Comparison of ENCODE assay signal across 10 cellular contexts in the genomic region with DNA sequence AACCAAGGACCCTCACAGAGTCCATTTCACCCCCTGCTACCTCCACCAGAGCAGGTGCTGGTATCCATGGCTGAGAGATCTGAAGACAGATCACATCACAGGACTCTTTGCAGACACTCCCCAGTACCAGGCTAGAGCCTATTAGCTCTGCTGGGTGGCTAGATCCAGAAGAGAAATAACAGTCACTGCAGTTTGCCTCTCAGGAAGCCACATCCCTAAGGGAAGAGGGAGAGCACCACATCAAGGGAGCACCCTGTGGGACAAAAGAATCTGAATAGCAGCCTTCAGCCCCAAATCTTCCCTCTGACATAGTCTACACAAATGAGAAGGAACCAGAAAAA. TPM values are rescaled to one million over a fixed set of nuclear protein-coding genes. Genes with fewer than 3 reads are reported as not detected.
DNase-seq lines count a peak whose midpoint lies in the region; ATAC-seq, FAIRE-seq and TF ChIP-seq lines count a peak whose summit lies in the region.
"Not testable (repeated sequence)": the region's sequence is repeated elsewhere in the genome, so short reads cannot be mapped to it uniquely, and the experiment has no call there.
"Had no signal": no experiment of that assay in that cellular context is flagged by ENCODE, and none has a peak within 500 bp of the region (broad histone marks: within the 10 kb centered on the region; RNA-seq: fewer than 3 reads in every experiment).

No MANE protein-coding gene starts in this region.

- H3K4me1 ChIP-seq in A673 (ENCODE audit: insufficient read depth, low read length, poor library complexity, severe bottlenecking) (peaks cover 10% of the 10 kb centered on the region), GM23338 (ENCODE audit: insufficient read depth) (peaks cover 30% of the 10 kb centered on the region), HUES48 (ENCODE audit: control insufficient read depth, insufficient read depth, low read length) (peaks cover 22% of the 10 kb centered on the region), Panc1 (ENCODE audit: control insufficient read depth, insufficient read depth, low read length) (peaks cover 17% of the 10 kb centered on the region), HepG2 (ENCODE audit: insufficient read depth, low read length) (peaks cover 29% of the 10 kb centered on the region), vagina (peaks cover 22% of the 10 kb centered on the region)
- H3K4me1 ChIP-seq in ectodermal cell (ENCODE audit: control insufficient read depth, insufficient read depth, low read length), result not testable (repeated sequence)

- TF ChIP-seq CTCF in A673 (conservative IDR thresholded peaks at IDR 0.05; ENCODE audit: low read depth, low read length); GM23338 (conservative IDR thresholded peaks at IDR 0.05; ENCODE audit: low read depth in 2 of 2); Panc1 (IDR thresholded peaks at IDR 0.05); HepG2 (CRISPR knock-in tag; IDR thresholded peaks at IDR 0.05); osteocyte (IDR thresholded peaks at IDR 0.05); vagina (IDR thresholded peaks at IDR 0.05): not testable (repeated sequence)

- not testable (repeated sequence) for TF ChIP-seq POLR2A in HepG2 (IDR thresholded peaks at IDR 0.05; ENCODE audit: insufficient read depth in 1 of 2, low read depth in 2 of 2, low read length in 2 of 2); vagina (IDR thresholded peaks at IDR 0.05)

- H3K36me3 Mint-ChIP-seq in GM23338 (ENCODE audit: low read depth) (peaks cover 20% of the 10 kb centered on the region; the same call in 2 of the 3 replicates), osteocyte (ENCODE audit: unreplicated experiment) (peaks cover 30% of the 10 kb centered on the region)

- not testable (repeated sequence) for H2AFZ ChIP-seq in GM23338; HepG2 (ENCODE audit: low read length)

- H4K20me1 ChIP-seq in GM23338 (replicated peaks; ENCODE audit: insufficient read depth); HepG2 (ENCODE audit: insufficient read depth, low read length): not testable (repeated sequence)

- POLR2A ChIA-PET in A673 (lab: Charles Lee; ENCODE audit: low non-redundant PET) (interaction anchor here (0.7 kb wide), 1 partner anchor 24 kb away, joined by 19 read pairs; no protein-coding TSS in a partner anchor), Panc1 (lab: Charles Lee) (interaction anchor here (0.6 kb wide), 3 partner anchors 366 to 1268 kb away, joined by 3 to 9 read pairs (median 9); no protein-coding TSS in a partner anchor), HepG2 (lab: Yijun Ruan, JAX) (interaction anchor here (0.6 kb wide), 1 partner anchor 864 kb away, joined by 3 read pairs; no protein-coding TSS in a partner anchor)

- H3K79me2 ChIP-seq in GM23338 (replicated peaks; ENCODE audit: insufficient read depth) (peaks cover 83% of the 10 kb centered on the region), HepG2 (ENCODE audit: insufficient read depth, low read length) (peaks cover 10% of the 10 kb centered on the region)

- not testable (repeated sequence) for H3K9me2 ChIP-seq in GM23338 (ENCODE audit: insufficient read depth)

- H3F3A ChIP-seq in GM23338 (replicated peaks; ENCODE audit: low read depth), result not testable (repeated sequence)

- H3K36me3 ChIP-seq in A673 (ENCODE audit: insufficient read depth, low read length, poor library complexity, severe bottlenecking); GM23338 (ENCODE audit: insufficient read depth); HUES48 (ENCODE audit: control insufficient read depth, insufficient read depth, low read length); Panc1 (ENCODE audit: control insufficient read depth, insufficient read depth, low read length); ectodermal cell (ENCODE audit: control insufficient read depth, insufficient read depth, low read length); HepG2 (replicated peaks in 1 of 2; ENCODE audit: control insufficient read depth in 1 of 2, insufficient read depth in 2 of 2, low read length in 2 of 2); vagina: not testable (repeated sequence)

- H3K27me3 Mint-ChIP-seq in GM23338 (ENCODE audit: insufficient read depth, low read depth, poor library complexity); osteocyte (ENCODE audit: unreplicated experiment): not testable (repeated sequence)

- H3K27ac Mint-ChIP-seq in GM23338, result peak overlapping the region; percentile 45
- peak overlapping the region; percentile 96 for H3K27ac Mint-ChIP-seq in osteocyte (ENCODE audit: unreplicated experiment)

- DNase-seq in A673 (ENCODE audit: low spot score), result peak; percentile 15
- not testable (repeated sequence) for DNase-seq in GM23338 (ENCODE audit: low spot score); Panc1 (ENCODE audit: low read depth, low spot score); HepG2 (ENCODE audit: low spot score); osteocyte (ENCODE audit: extremely low spot score, unreplicated experiment); vagina (ENCODE audit: extremely low spot score in 2 of 2)

- in situ Hi-C loops in Panc1 (cut with HindIII; ENCODE audit: low pct_unique_long_range_greater_than_20kb, low sequenced_read_pairs); HepG2 (cut with HindIII; ENCODE audit: extremely low pct_ligation_motif_present, low pct_unique_long_range_greater_than_20kb): not testable (repeated sequence)

- BruUV-seq in A673 (replicated peaks; lab: Mats Ljungman, UMichigan); Panc1 (replicated peaks; lab: Mats Ljungman, UMichigan); HepG2 (replicated peaks; lab: Mats Ljungman, UMichigan): not testable (repeated sequence)

- ATAC-seq in GM23338 (peak; percentile 32; the same call in 2 of the 3 replicates), Panc1 (0 out of 2 replicates have a peak, but pooled peaks have one; percentile 23), HepG2 (peak; percentile 28; the same call in 1 of the 3 replicates)

- H3K9me3 Mint-ChIP-seq in GM23338, result peaks cover 17% of the 10 kb centered on the region
- peaks cover 34% of the 10 kb centered on the region for H3K9me3 Mint-ChIP-seq in osteocyte (ENCODE audit: unreplicated experiment)

- not testable (repeated sequence) for H3K27me3 ChIP-seq in A673 (replicated peaks; ENCODE audit: insufficient read depth, low read depth, low read length, poor library complexity); GM23338 (ENCODE audit: insufficient read depth); HUES48 (ENCODE audit: control insufficient read depth, insufficient read depth, low read length); Panc1 (ENCODE audit: control insufficient read depth, insufficient read depth, low read length); ectodermal cell (ENCODE audit: control insufficient read depth, insufficient read depth, low read length, poor library complexity, severe bottlenecking); HepG2 (ENCODE audit: control insufficient read depth in 1 of 2, insufficient read depth in 2 of 2, low read length in 2 of 2); vagina

- not testable (repeated sequence) for H3K4me3 Mint-ChIP-seq in GM23338
- H3K4me3 Mint-ChIP-seq in osteocyte (ENCODE audit: unreplicated experiment), result peak overlapping the region; percentile 67

- peak overlapping the region; percentile 22 for H3K4me2 ChIP-seq in GM23338
- H3K4me2 ChIP-seq in HepG2 (ENCODE audit: low read depth, low read length), result not testable (repeated sequence)

- not testable (repeated sequence) for TF ChIP-seq RAD21 in HepG2 (CRISPR knock-in tag; IDR thresholded peaks at IDR 0.05)

- H3K9ac ChIP-seq in HUES48 (ENCODE audit: low read depth, low read length); HepG2 (ENCODE audit: insufficient read depth, low read depth, low read length): not testable (repeated sequence)

- H3K9me3 ChIP-seq in A673 (ENCODE audit: low read depth, low read length, poor library complexity, severe bottlenecking); HUES48 (ENCODE audit: control insufficient read depth, insufficient read depth, low read length); Panc1 (ENCODE audit: control insufficient read depth, insufficient read depth, low read depth, low read length); ectodermal cell (ENCODE audit: control insufficient read depth, low read length); HepG2 (ENCODE audit: low read length); vagina: not testable (repeated sequence)

- not testable (repeated sequence) for FAIRE-seq in HepG2 (lab: Jason Lieb, UNC)

- TF ChIP-seq EP300 in HepG2 (IDR thresholded peaks at IDR 0.05; ENCODE audit: low read depth in 2 of 2, low read length in 2 of 2); HepG2 (CRISPR knock-in tag; IDR thresholded peaks at IDR 0.05; ENCODE audit: borderline replicate concordance): not testable (repeated sequence)

- H3K4me1 Mint-ChIP-seq in GM23338 (peaks cover 17% of the 10 kb centered on the region), osteocyte (ENCODE audit: unreplicated experiment) (peaks cover 33% of the 10 kb centered on the region)

- H3K4me3 ChIP-seq in A673 (ENCODE audit: low read depth, low read length, poor library complexity, severe bottlenecking); GM23338; HUES48 (ENCODE audit: low read depth, low read length); Panc1 (ENCODE audit: low read depth in 2 of 2, low read length in 2 of 2); ectodermal cell (ENCODE audit: insufficient read depth, low read depth, low read length); HepG2 (replicated peaks in 1 of 3; ENCODE audit: insufficient read depth in 1 of 3, low read depth in 2 of 3, low read length in 3 of 3); vagina: not testable (repeated sequence)

- intact Hi-C loops in A673 (cut with micrococcal nuclease; ENCODE audit: unreplicated experiment); Panc1 (cut with micrococcal nuclease; ENCODE audit: unreplicated experiment); HepG2 (cut with micrococcal nuclease; ENCODE audit: unreplicated experiment); vagina (cut with DNase I): not testable (repeated sequence)

- CTCF ChIA-PET in A673 (lab: Charles Lee); Panc1 (lab: Charles Lee); HepG2 (lab: Yijun Ruan, JAX; ENCODE audit: low intra/inter-chr PET ratio, low total read pairs): not testable (repeated sequence)

- not testable (repeated sequence) for H3K27ac ChIP-seq in A673 (ENCODE audit: low read depth, low read length, poor library complexity, severe bottlenecking); Panc1 (ENCODE audit: low read length); HepG2 (ENCODE audit: extremely low read length, insufficient read depth, low read length)
- H3K27ac ChIP-seq in GM23338 (ENCODE audit: low read depth) (peak overlapping the region; percentile 72; the same call in 1 of the 2 replicates), HUES48 (ENCODE audit: low read depth, low read length) (peak overlapping the region; percentile 45), ectodermal cell (ENCODE audit: insufficient read depth, low read depth, low read length, poor library complexity, severe bottlenecking) (peak overlapping the region; percentile 38), vagina (peak overlapping the region; percentile 82)

RNA-seq across cellular contexts. Expression of a gene that starts 30.7 kb away (rescaled TPM):
- total RNA-seq in A673 (2021) (16.5 and 21.2 TPM in 2 replicates), Panc1 (2021; ENCODE audit: unreplicated experiment) (41.5 TPM), HepG2 (2016; rRNA removed; fragmentation: Illumina TruSeq; extraction: Trizol) (52.5 and 70.7 TPM in 2 replicates), osteocyte (17.3 and 20.9 TPM in 2 replicates), vagina (16.7 TPM)
- total RNA-seq in GM23338 (2014; rRNA removed; shearing (Covaris generic)), result 30.4 and 31.1 TPM in 2 replicates
- polyA plus RNA-seq in GM23338 (2016; fragmentation: Nextera tagmentation; extraction: Ambion mirVana) (45.5 and 48.7 TPM in 2 replicates), HepG2 (2011; rRNA removed) (20.1 and 28.7 TPM in 2 replicates)
- 19.9 TPM for polyA plus RNA-seq in Panc1 (2012; ENCODE audit: insufficient read length)
- polyA plus RNA-seq in ectodermal cell (2013, experiment 1 of 4), result 36.2 TPM
- 34.0 TPM for polyA plus RNA-seq in ectodermal cell (2013, experiment 2 of 4)
- polyA plus RNA-seq in ectodermal cell (2013, experiment 3 of 4), result 33.3 TPM
- polyA plus RNA-seq in ectodermal cell (2013, experiment 4 of 4), result 36.4 TPM
- 25.2 and 26.8 TPM in 2 replicates for total RNA-seq in HepG2 (2016; cell fraction: cytosol; rRNA removed; fragmentation: Illumina TruSeq; extraction: Trizol; ENCODE audit: low read depth)
- total RNA-seq in HepG2 (2016; cell fraction: insoluble cytoplasmic fraction; rRNA removed; fragmentation: Illumina TruSeq; extraction: Trizol), result 52.8 and 69.9 TPM in 2 replicates
- total RNA-seq in HepG2 (2016; cell fraction: membrane; rRNA removed; fragmentation: Illumina TruSeq; extraction: Trizol), result 46.9 and 48.3 TPM in 2 replicates
- total RNA-seq in HepG2 (2016; cell fraction: nucleus; rRNA removed; fragmentation: Illumina TruSeq; extraction: Trizol), result 26.3 and 28.6 TPM in 2 replicates
- polyA plus RNA-seq in HepG2 (2011; cell fraction: cytosol; rRNA removed), result 10.2 and 15.7 TPM in 2 replicates
- 7.6 and 12.3 TPM in 2 replicates for polyA plus RNA-seq in HepG2 (2011; cell fraction: nucleus; rRNA removed)
- polyA plus RNA-seq in HepG2 (2012), result 29.6 and 38.6 TPM in 2 replicates
- polyA plus RNA-seq in HepG2 (2016; cell fraction: cytosol; fragmentation: Illumina TruSeq; extraction: Trizol; ENCODE audit: low read depth), result 26.9 and 35.4 TPM in 2 replicates
- 89.5 and 100 TPM in 2 replicates for polyA plus RNA-seq in HepG2 (2016; cell fraction: insoluble cytoplasmic fraction; fragmentation: Illumina TruSeq; extraction: Trizol; ENCODE audit: low read depth)
- 41.3 and 43.4 TPM in 2 replicates for polyA plus RNA-seq in HepG2 (2016; cell fraction: membrane; fragmentation: Illumina TruSeq; extraction: Trizol; ENCODE audit: low read depth)
- 57.8 and 58.2 TPM in 2 replicates for polyA plus RNA-seq in HepG2 (2016; cell fraction: nucleus; fragmentation: Illumina TruSeq; extraction: Trizol; ENCODE audit: insufficient read depth, low read depth)
- 3.6 and 4.8 TPM in 2 replicates for polyA minus RNA-seq in HepG2 (2011; rRNA and poly(A)+ RNA removed; ENCODE audit: low replicate concordance)
- 9.1 and 10.1 TPM in 2 replicates for polyA minus RNA-seq in HepG2 (2011; cell fraction: cytosol; rRNA and poly(A)+ RNA removed)
- 15.5 and 19.0 TPM in 2 replicates for polyA minus RNA-seq in HepG2 (2011; cell fraction: nucleus; rRNA and poly(A)+ RNA removed)

RNA-seq across cellular contexts. Expression of a gene that starts 37.5 kb away (rescaled TPM):
- total RNA-seq in A673 (2021), result not detected in 2 replicates
- 3.4 and 8.2 TPM in 2 replicates for total RNA-seq in GM23338 (2014; rRNA removed; shearing (Covaris generic))
- 2.1 and 2.9 TPM in 2 replicates for polyA plus RNA-seq in GM23338 (2016; fragmentation: Nextera tagmentation; extraction: Ambion mirVana)
- not detected for total RNA-seq in Panc1 (2021; ENCODE audit: unreplicated experiment)
- 0.85 TPM for polyA plus RNA-seq in Panc1 (2012; ENCODE audit: insufficient read length)
- not detected for polyA plus RNA-seq in ectodermal cell (2013, experiment 1 of 4)
- not detected for polyA plus RNA-seq in ectodermal cell (2013, experiment 2 of 4)
- not detected for polyA plus RNA-seq in ectodermal cell (2013, experiment 3 of 4)
- not detected for polyA plus RNA-seq in ectodermal cell (2013, experiment 4 of 4)
- 0.69 and 1.2 TPM in 2 replicates for total RNA-seq in HepG2 (2016; rRNA removed; fragmentation: Illumina TruSeq; extraction: Trizol)
- total RNA-seq in HepG2 (2016; cell fraction: cytosol; rRNA removed; fragmentation: Illumina TruSeq; extraction: Trizol; ENCODE audit: low read depth), result 0.26 and 0.40 TPM in 2 replicates
- total RNA-seq in HepG2 (2016; cell fraction: insoluble cytoplasmic fraction; rRNA removed; fragmentation: Illumina TruSeq; extraction: Trizol), result 0.86 and 2.7 TPM in 2 replicates
- total RNA-seq in HepG2 (2016; cell fraction: membrane; rRNA removed; fragmentation: Illumina TruSeq; extraction: Trizol), result 0.34 TPM in 1 of 2 replicates, not detected in the other
- 1.6 and 2.3 TPM in 2 replicates for total RNA-seq in HepG2 (2016; cell fraction: nucleus; rRNA removed; fragmentation: Illumina TruSeq; extraction: Trizol)
- polyA plus RNA-seq in HepG2 (2011; rRNA removed), result 8.8 and 11.5 TPM in 2 replicates
- 5.2 and 9.5 TPM in 2 replicates for polyA plus RNA-seq in HepG2 (2011; cell fraction: cytosol; rRNA removed)
- polyA plus RNA-seq in HepG2 (2011; cell fraction: nucleus; rRNA removed), result 37.6 and 43.4 TPM in 2 replicates
- 2.9 and 3.0 TPM in 2 replicates for polyA plus RNA-seq in HepG2 (2012)
- not detected in 2 replicates for polyA plus RNA-seq in HepG2 (2016; cell fraction: cytosol; fragmentation: Illumina TruSeq; extraction: Trizol; ENCODE audit: low read depth)
- 0.56 and 0.89 TPM in 2 replicates for polyA plus RNA-seq in HepG2 (2016; cell fraction: insoluble cytoplasmic fraction; fragmentation: Illumina TruSeq; extraction: Trizol; ENCODE audit: low read depth)
- 0.26 and 0.47 TPM in 2 replicates for polyA plus RNA-seq in HepG2 (2016; cell fraction: membrane; fragmentation: Illumina TruSeq; extraction: Trizol; ENCODE audit: low read depth)
- 1.3 and 1.8 TPM in 2 replicates for polyA plus RNA-seq in HepG2 (2016; cell fraction: nucleus; fragmentation: Illumina TruSeq; extraction: Trizol; ENCODE audit: insufficient read depth, low read depth)
- 23.5 TPM in 1 of 2 replicates, not detected in the other for polyA minus RNA-seq in HepG2 (2011; rRNA and poly(A)+ RNA removed; ENCODE audit: low replicate concordance)
- 5.5 and 5.6 TPM in 2 replicates for polyA minus RNA-seq in HepG2 (2011; cell fraction: cytosol; rRNA and poly(A)+ RNA removed)
- polyA minus RNA-seq in HepG2 (2011; cell fraction: nucleus; rRNA and poly(A)+ RNA removed), result 15.1 and 15.5 TPM in 2 replicates
- not detected in 2 replicates for total RNA-seq in osteocyte
- total RNA-seq in vagina, result 3.4 TPM
- total RNA-seq: CD8-positive, alpha-beta T cell had no signal
- polyA plus RNA-seq: A549 had no signal
